In the genomic region with DNA sequence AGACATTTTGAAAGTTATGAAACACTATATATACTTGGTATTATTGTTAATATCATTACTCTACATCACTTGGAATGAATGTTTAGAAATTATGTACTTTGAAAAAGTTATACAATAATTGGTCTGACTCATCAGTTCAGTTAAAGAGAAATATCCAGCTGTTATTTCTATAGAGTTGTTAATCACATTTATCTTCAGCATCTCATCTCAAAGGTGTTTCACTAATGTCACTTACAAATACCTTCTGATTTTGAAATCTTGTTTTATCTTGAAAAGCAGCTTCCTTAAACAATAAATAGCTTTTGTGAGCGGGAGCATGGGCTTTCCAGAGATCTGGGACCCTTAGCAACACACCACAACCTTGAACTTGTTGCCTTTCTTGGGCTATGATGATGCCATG, we compare ENCODE assay signal across 7 cellular contexts.
"Had no signal": no experiment of that assay in that cellular context is flagged by ENCODE, and none has a peak within 500 bp of the region (broad histone marks: within the 10 kb centered on the region; RNA-seq: fewer than 3 reads in every experiment).

No MANE protein-coding gene starts in this region.

- DNase-seq: GDM1, GF-D8 had no signal

- FAIRE-seq: GM12878, GM12891, GM12892, GM18507, GM19239 had no signal

- ATAC-seq: GM12878 had no signal
